Comparison of ENCODE assay signal across 8 cellular contexts in genomic region chrX:134548257-134548732, GRCh38.
DNase-seq lines count a peak whose midpoint lies in the region; ATAC-seq and TF ChIP-seq lines count a peak whose summit lies in the region.

No MANE protein-coding gene starts in this region.

- H3K4me1 Mint-ChIP-seq in CD14-positive monocyte (peaks cover 50% of the 10 kb centered on the region), WTC11 (peaks cover 59% of the 10 kb centered on the region)

- no peaks in the 10 kb centered on the region for H3K9me3 ChIP-seq in HAP-1
- no peaks in the 10 kb centered on the region for H3K9me3 ChIP-seq in iPS-20b (ENCODE audit: insufficient read depth, low read depth, low read length)
- no peaks in the 10 kb centered on the region for H3K9me3 ChIP-seq in prostate gland

- no peak for TF ChIP-seq POLR2A in prostate gland (IDR thresholded peaks at IDR 0.05)

- peak overlapping the region; percentile 94 to 95 for H3K4me3 Mint-ChIP-seq in CD14-positive monocyte
- peak overlapping the region; percentile 84 for H3K4me3 Mint-ChIP-seq in WTC11

- H3K36me3 ChIP-seq in HAP-1 (replicated peaks) (0 out of 2 replicates have a peak, but pooled peaks cover 5% of the 10 kb centered on the region), iPS-20b (ENCODE audit: insufficient read depth, low read depth, low read length) (no peaks in the 10 kb centered on the region), urinary bladder (ENCODE audit: insufficient read depth) (no peaks in the 10 kb centered on the region), prostate gland (no peaks in the 10 kb centered on the region)

- H3K27me3 Mint-ChIP-seq in CD14-positive monocyte (ENCODE audit: low read depth in 3 of 3), result peaks cover 9 to 62% (median 52%) of the 10 kb centered on the region in 3 donors
- H3K27me3 Mint-ChIP-seq in WTC11 (ENCODE audit: low read depth), result peaks cover 79% of the 10 kb centered on the region

- no peak for DNase-seq in CD14-positive monocyte (ENCODE audit: low spot score)
- DNase-seq in HAP-1 (ENCODE audit: low spot score in 2 of 2), result peak; percentile 65 to 68
- no peak for DNase-seq in WTC11 (ENCODE audit: low spot score)
- no peak for DNase-seq in stimulated activated CD4-positive, alpha-beta T cell treated with anti-CD3 and anti-CD28 coated beads, Interleukin-2, amount 100 ng/mL, for 48 hours
- no peak for DNase-seq in prostate gland (ENCODE audit: low spot score)

- CTCF ChIA-PET in WTC11 (lab: Charles Lee), result no interaction called here

- H3K27ac ChIP-seq in iPS-20b (ENCODE audit: low read length) (no peak overlapping the region), urinary bladder (ENCODE audit: low read depth) (no peak overlapping the region), prostate gland (no peak overlapping the region)

- H3K9me3 Mint-ChIP-seq in CD14-positive monocyte (peaks cover 0 to 41% (median 11%) of the 10 kb centered on the region in 7 donors), WTC11 (no peaks in the 10 kb centered on the region)

- TF ChIP-seq CTCF in CD14-positive monocyte (IDR thresholded peaks at IDR 0.05) (no peak), WTC11 (IDR thresholded peaks at IDR 0.05) (no peak), prostate gland (IDR thresholded peaks at IDR 0.05) (no peak)

- H3K36me3 Mint-ChIP-seq in CD14-positive monocyte (peaks cover 4% of the 10 kb centered on the region in 2 donors), WTC11 (no peaks in the 10 kb centered on the region)

- H3K9ac ChIP-seq in iPS-20b (ENCODE audit: low read depth, low read length), result peak overlapping the region; percentile 68; the same call in 1 of the 2 replicates

- H3K4me3 ChIP-seq in HAP-1 (peak overlapping the region; percentile 69), iPS-20b (ENCODE audit: low read length) (peak overlapping the region; percentile 78), urinary bladder (ENCODE audit: low read depth, low read length) (peak overlapping the region; percentile 51), prostate gland (no peak overlapping the region)

- H3K27me3 ChIP-seq in HAP-1 (ENCODE audit: low read depth) (no peaks in the 10 kb centered on the region), iPS-20b (ENCODE audit: insufficient read depth, low read length) (peaks cover 94% of the 10 kb centered on the region), prostate gland (replicated peaks; ENCODE audit: insufficient read depth) (no peaks in the 10 kb centered on the region)

- intact Hi-C loops in CD14-positive monocyte (cut with micrococcal nuclease) (no loop called here), prostate gland (cut with DNase I) (no loop called here)

- POLR2A ChIA-PET in WTC11 (lab: Charles Lee), result no interaction called here

- H3K27ac Mint-ChIP-seq in CD14-positive monocyte (peak overlapping the region in 5 of 7 donors; percentile 78 to 92 (median 88)), WTC11 (peak overlapping the region; percentile 96)

- in situ Hi-C loops in HAP-1 (cut with MboI; ENCODE audit: low sequenced_read_pairs), result no loop called here

- WGBS in urinary bladder, result under 1% methylated on average over 15 of the region's 15 CpGs
- 7% methylated on average over 15 of the region's 15 CpGs for WGBS in prostate gland

- ATAC-seq in WTC11 (no peak), GM21717 (IDR thresholded peaks at IDR 0.05; ENCODE audit: unreplicated experiment) (no peak)

- H3K4me1 ChIP-seq in HAP-1 (peaks cover 36% of the 10 kb centered on the region), iPS-20b (ENCODE audit: insufficient read depth, low read length) (peaks cover 18% of the 10 kb centered on the region), urinary bladder (ENCODE audit: insufficient read depth) (no peaks in the 10 kb centered on the region), prostate gland (replicated peaks) (no peaks in the 10 kb centered on the region)

TF ChIP-seq in WTC11, 78 proteins besides CTCF, POLR2A, EP300 and RAD21:
- TF ChIP-seq FOXP1 (CRISPR knock-in tag; IDR thresholded peaks at IDR 0.05; ENCODE audit: borderline replicate concordance) (no peak), ESRRA (CRISPR knock-in tag; IDR thresholded peaks at IDR 0.05; ENCODE audit: borderline replicate concordance) (no peak)
TF ChIP-seq in WTC11: peak in this region for 0.

Comparison
In these comparisons a context has a peak if more than half of its experiments do, and no peak if none do; other contexts are left out.
1. DNase-seq: peak in HAP-1 (2 of 2); none in CD14-positive monocyte (single experiment), WTC11 (single experiment), stimulated activated CD4-positive, alpha-beta T cell treated with anti-CD3 and anti-CD28 coated beads, Interleukin-2, amount 100 ng/mL, for 48 hours (0 of 2) and prostate gland (single experiment).
2. H3K4me3 ChIP-seq: peak in HAP-1 (single experiment), iPS-20b (single experiment) and urinary bladder (single experiment); none in prostate gland (0 of 2).